In genomic region chr18:63422862-63423304, GRCh38 we compare ENCODE assay signal across 8 cellular contexts. TPM values are rescaled to one million over a fixed set of nuclear protein-coding genes. Genes with fewer than 3 reads are reported as not detected.
DNase-seq lines count a peak whose midpoint lies in the region; ATAC-seq and TF ChIP-seq lines count a peak whose summit lies in the region.

No MANE protein-coding gene starts in this region.

- ATAC-seq in DND-41 (ENCODE audit: insufficient read depth, low read depth) (peak; percentile 43), GM21423 (IDR thresholded peaks at IDR 0.05; ENCODE audit: unreplicated experiment) (peak; percentile 18), right lobe of liver (peak; percentile 39 to 55 (median 51))

- TF ChIP-seq CTCF in DND-41 (IDR thresholded peaks at IDR 0.05; ENCODE audit: borderline replicate concordance, extremely low read depth, low read length, poor library complexity, severe bottlenecking) (no peak), breast epithelium (IDR thresholded peaks at IDR 0.05) (no peak), right lobe of liver (IDR thresholded peaks at IDR 0.05) (no peak), tibial nerve (IDR thresholded peaks at IDR 0.05) (peak in 1 of 5 experiments; percentile 48)

- no peak for DNase-seq in DND-41
- peak; percentile 39 for DNase-seq in HPDE6-E6E7 (ENCODE audit: extremely low spot score)
- DNase-seq in breast epithelium (ENCODE audit: low spot score in 2 of 2): peak in 1 of 2 donors; percentile 56
- DNase-seq in right lobe of liver: peak in 1 of 3 donors; percentile 54
- DNase-seq in tibial nerve (ENCODE audit: low spot score in 2 of 2): peak in 1 of 2 donors; percentile 23
- DNase-seq in NCI-H1694 (lab: John Stamatoyannopoulos, UW): no peak
- DNase-seq in SW 1271 (lab: John Stamatoyannopoulos, UW): no peak

- no peaks in the 10 kb centered on the region for H3K27me3 ChIP-seq in DND-41 (ENCODE audit: insufficient read depth, low read length, poor library complexity)
- no peaks in the 10 kb centered on the region for H3K27me3 ChIP-seq in breast epithelium
- H3K27me3 ChIP-seq in right lobe of liver: no peaks in the 10 kb centered on the region
- no peaks in the 10 kb centered on the region for H3K27me3 ChIP-seq in tibial nerve

- intact Hi-C loops in breast epithelium (cut with DNase I; ENCODE audit: low total_unique reads): no loop called here
- intact Hi-C loops in right lobe of liver (cut with DNase I): loop anchor here in 1 of 2 donors (10.0 kb wide), 1 partner anchor 58 kb away; the partner anchor contains the start of gene KDSR

- H2AFZ ChIP-seq in DND-41 (ENCODE audit: low read depth, low read length): peak overlapping the region; percentile 88

- H3K27ac ChIP-seq in DND-41 (ENCODE audit: low read length): peak overlapping the region; percentile 90
- peak overlapping the region; percentile 94 to 97 for H3K27ac ChIP-seq in breast epithelium
- H3K27ac ChIP-seq in right lobe of liver: peak overlapping the region; percentile 82 to 90 (median 88)
- H3K27ac ChIP-seq in tibial nerve: peak overlapping the region; percentile 88 to 99 (median 94)

- H3K9ac ChIP-seq in DND-41 (ENCODE audit: low read depth, low read length): peak overlapping the region; percentile 68

- WGBS in right lobe of liver (ENCODE audit: insufficient coverage, low coverage, low lambda C conversion rate, missing lambda C conversion rate): 7% methylated on average over 10 of the region's 27 CpGs
- WGBS in tibial nerve, 2 donors: 3% methylated on average over 25 to 27 of the region's 27 CpGs

- H3K4me2 ChIP-seq in DND-41 (ENCODE audit: insufficient read depth, low read length): peak overlapping the region; percentile 64

- H3K36me3 ChIP-seq in DND-41 (ENCODE audit: insufficient read depth, low read length): peaks cover 19% of the 10 kb centered on the region
- no peaks in the 10 kb centered on the region for H3K36me3 ChIP-seq in breast epithelium
- H3K36me3 ChIP-seq in right lobe of liver: no peaks in the 10 kb centered on the region
- peaks cover 0 to 23% (median 0%) of the 10 kb centered on the region in 3 donors for H3K36me3 ChIP-seq in tibial nerve

- TF ChIP-seq POLR2A in breast epithelium (IDR thresholded peaks at IDR 0.05) (no peak), right lobe of liver (IDR thresholded peaks at IDR 0.05) (no peak), tibial nerve (IDR thresholded peaks at IDR 0.05) (no peak)

- no peak for TF ChIP-seq EP300 in tibial nerve (IDR thresholded peaks at IDR 0.05)

- no peaks in the 10 kb centered on the region for H3K9me3 ChIP-seq in DND-41 (ENCODE audit: insufficient read depth, low read length, severe bottlenecking)
- H3K9me3 ChIP-seq in breast epithelium: no peaks in the 10 kb centered on the region
- H3K9me3 ChIP-seq in right lobe of liver: no peaks in the 10 kb centered on the region
- no peaks in the 10 kb centered on the region for H3K9me3 ChIP-seq in tibial nerve

- peaks cover 43% of the 10 kb centered on the region for H3K79me2 ChIP-seq in DND-41 (ENCODE audit: insufficient read depth, low read length)

- H3K4me1 ChIP-seq in DND-41 (ENCODE audit: insufficient read depth, low read length) (peaks cover 30% of the 10 kb centered on the region), breast epithelium (peaks cover 0 to 5% of the 10 kb centered on the region in 2 donors), right lobe of liver (peaks cover 0 to 7% (median 3%) of the 10 kb centered on the region in 4 donors), tibial nerve (peaks cover 0 to 43% (median 10%) of the 10 kb centered on the region in 4 donors)

- peak overlapping the region; percentile 90 to 93; a peak in 3 of 4 replicates for H3K4me3 ChIP-seq in DND-41 (ENCODE audit: low read depth in 1 of 2, low read length in 2 of 2)
- H3K4me3 ChIP-seq in breast epithelium: peak overlapping the region; percentile 73 to 92 (median 82)
- peak overlapping the region; percentile 86 to 94 (median 94) for H3K4me3 ChIP-seq in right lobe of liver
- peak overlapping the region; percentile 69 to 93 (median 89) for H3K4me3 ChIP-seq in tibial nerve

- peaks cover 17% of the 10 kb centered on the region for H4K20me1 ChIP-seq in DND-41 (ENCODE audit: insufficient read depth, low read length)

RNA-seq across cellular contexts. Expression of gene VPS4B, which starts 0.6 kb away (rescaled TPM):
- total RNA-seq in breast epithelium: 10 to 100 TPM; 34.1 to 61.5 (median 35.7) TPM
- total RNA-seq in right lobe of liver: 10 to 100 TPM; 18.3 to 30.4 (median 22.3) TPM
- 10 to 100 TPM; 33.4 to 43.2 (median 36.2) TPM for total RNA-seq in tibial nerve

RNA-seq across cellular contexts. Expression of gene SERPINB5, which starts 53.9 kb away (rescaled TPM):
- total RNA-seq in breast epithelium (10 to 100 TPM in 2 of 3 donors, not detected in 1; 12.6 to 17.4 TPM), right lobe of liver (not detected), tibial nerve (not detected)

RNA-seq across cellular contexts. Expression of gene KDSR, which starts 55.9 kb away (rescaled TPM):
- 10 to 100 TPM; 41.6 to 53.0 (median 48.9) TPM for total RNA-seq in breast epithelium
- total RNA-seq in right lobe of liver: 10 to 100 TPM; 32.3 to 67.1 (median 56.1) TPM
- 10 to 100 TPM; 44.1 to 62.4 (median 54.8) TPM for total RNA-seq in tibial nerve
